Comparison of ENCODE assay signal across 12 cellular contexts in the genomic region with DNA sequence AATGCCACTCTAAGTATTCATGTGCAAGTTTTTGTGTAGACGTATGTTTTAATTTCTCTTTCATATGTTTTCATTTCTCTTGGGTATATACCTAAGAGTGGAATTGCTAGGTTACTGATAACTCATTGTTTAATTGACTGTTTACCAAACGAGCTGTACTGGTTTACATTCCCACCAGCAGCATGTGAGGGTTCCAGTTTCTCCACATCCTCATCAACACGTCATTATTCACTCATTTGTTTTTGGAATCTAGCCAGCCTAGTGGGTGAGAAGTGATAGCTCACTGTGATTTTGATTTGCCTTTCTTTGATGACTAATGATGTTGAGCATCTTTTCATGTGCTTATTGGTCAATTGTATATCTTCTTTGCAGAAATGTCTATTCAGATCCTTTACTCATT. TPM values are rescaled to one million over a fixed set of nuclear protein-coding genes. Genes with fewer than 3 reads are reported as not detected.
A peak's percentile ranks its signal among the peaks of the same experiment; 100 is the strongest.
DNase-seq lines count a peak whose midpoint lies in the region; ATAC-seq and TF ChIP-seq lines count a peak whose summit lies in the region.
"Had no signal": no experiment of that assay in that cellular context is flagged by ENCODE, and none has a peak within 500 bp of the region (broad histone marks: within the 10 kb centered on the region; RNA-seq: fewer than 3 reads in every experiment).

No MANE protein-coding gene starts in this region.

- peak overlapping the region; percentile 85 for H3K4me3 Mint-ChIP-seq in CD4-positive, alpha-beta T cell

- no peak overlapping the region for H3K27ac ChIP-seq in CD4-positive, alpha-beta T cell (ENCODE audit: low read depth, low read length)
- H3K27ac ChIP-seq in lower lobe of right lung (no peak overlapping the region), psoas muscle (no peak overlapping the region)

- H3K9me3 ChIP-seq in CD4-positive, alpha-beta T cell (ENCODE audit: control insufficient read depth, low read length): peaks cover 14% of the 10 kb centered on the region
- peaks cover 12% of the 10 kb centered on the region for H3K9me3 ChIP-seq in lower lobe of right lung
- H3K9me3 ChIP-seq in psoas muscle: peaks cover 6% of the 10 kb centered on the region

- no peaks in the 10 kb centered on the region for H3K27me3 Mint-ChIP-seq in CD4-positive, alpha-beta T cell

- no peaks in the 10 kb centered on the region for H3K27me3 ChIP-seq in CD4-positive, alpha-beta T cell (ENCODE audit: control insufficient read depth, insufficient read depth, low read length)
- H3K27me3 ChIP-seq in lower lobe of right lung (ENCODE audit: low read depth): no peaks in the 10 kb centered on the region
- no peaks in the 10 kb centered on the region for H3K27me3 ChIP-seq in psoas muscle (ENCODE audit: insufficient read depth in 3 of 3, low read length in 2 of 3)

- intact Hi-C loops in CD4-positive, alpha-beta T cell (cut with DNase I, micrococcal nuclease): loop anchor here in 1 of 2 experiments (10.0 kb wide), 1 partner anchor 48 kb away; no protein-coding TSS in a partner anchor
- intact Hi-C loops in lower lobe of right lung (cut with DNase I) (no loop called here), psoas muscle (cut with DNase I) (no loop called here)

- 44 to 59% (median 53%) methylated on average over 3 of the region's 3 CpGs for WGBS in psoas muscle, 3 donors

- peak overlapping the region; percentile 88 for H3K27ac Mint-ChIP-seq in CD4-positive, alpha-beta T cell

- peaks cover 83% of the 10 kb centered on the region for H3K36me3 Mint-ChIP-seq in CD4-positive, alpha-beta T cell (ENCODE audit: low read depth)

- peaks cover 66% of the 10 kb centered on the region for H3K36me3 ChIP-seq in lower lobe of right lung
- peaks cover 0 to 33% of the 10 kb centered on the region in 2 donors for H3K36me3 ChIP-seq in psoas muscle (ENCODE audit: insufficient read depth in 1 of 2, low read depth in 1 of 2)

- no peak for TF ChIP-seq CTCF in CD4-positive, alpha-beta T cell (IDR thresholded peaks at IDR 0.05)
- TF ChIP-seq CTCF in lower lobe of right lung (IDR thresholded peaks at IDR 0.05): no peak
- no peak for TF ChIP-seq CTCF in psoas muscle (IDR thresholded peaks at IDR 0.05)

- H3K4me1 Mint-ChIP-seq in CD4-positive, alpha-beta T cell (ENCODE audit: low read depth): peaks cover 52% of the 10 kb centered on the region

- peaks cover 7% of the 10 kb centered on the region for H3K9me3 Mint-ChIP-seq in CD4-positive, alpha-beta T cell

- POLR2A ChIA-PET in CD4-positive, alpha-beta T cell (lab: Charles Lee): interaction anchor here (0.6 to 2.9 kb wide), 7 partner anchors 10 to 96 kb away, joined by 3 to 12 read pairs (median 6); partner anchors contain the start of gene SSH3

- H3K4me1 ChIP-seq in lower lobe of right lung (peaks cover 25% of the 10 kb centered on the region), psoas muscle (peaks cover 18% of the 10 kb centered on the region)

- ATAC-seq in CD4-positive, alpha-beta T cell (ENCODE audit: poor library complexity): peak; percentile 12
- ATAC-seq in lower lobe of right lung (no peak), GM18909 (IDR thresholded peaks at IDR 0.05; ENCODE audit: poor library complexity, unreplicated experiment) (no peak), psoas muscle (no peak)

- DNase-seq in CD4-positive, alpha-beta T cell: no peak
- peak; percentile 75 for DNase-seq in HT1080 (ENCODE audit: low read depth)
- DNase-seq in amniotic epithelial cell (ENCODE audit: low read depth): peak; percentile 61
- peak; percentile 4 for DNase-seq in lower lobe of right lung
- no peak for DNase-seq in NAMALWA (ENCODE audit: low spot score)
- DNase-seq in psoas muscle: no peak
- DNase-seq in GOT3 (lab: John Stamatoyannopoulos, UW): no peak
- DNase-seq: activated naive CD4-positive, alpha-beta T cell treated with anti-CD3 and anti-CD28 coated beads, Interleukin-2, amount 50 U/mL, for 16 hours; NCI-H510A treated with DMSO at 0.1 percent for 48 hours; T-helper 9 cell had no signal

- CTCF ChIA-PET in CD4-positive, alpha-beta T cell (lab: Charles Lee): interaction anchor here (0.7 to 3.3 kb wide), 5 partner anchors 24 to 108 kb away, joined by 3 to 27 read pairs (median 6); partner anchors contain the start of gene PPP1CA

- no peak overlapping the region for H3K4me3 ChIP-seq in lower lobe of right lung
- H3K4me3 ChIP-seq in psoas muscle: no peak overlapping the region
- H3K4me3 ChIP-seq: lung had no signal

RNA-seq across cellular contexts. Expression of gene ANKRD13D, which starts 4.0 kb away (rescaled TPM):
- total RNA-seq in CD4-positive, alpha-beta T cell: 100 to 1,000 TPM; 160 to 161 TPM
- total RNA-seq in HT1080 (2014; rRNA removed; shearing (Covaris generic)): 26.5 and 27.6 TPM in 2 replicates
- polyA plus RNA-seq in HT1080 (2015; cell fraction: cytosol; rRNA removed): 16.5 and 19.1 TPM in 2 replicates
- polyA plus RNA-seq in HT1080 (2015; cell fraction: nucleus; rRNA removed): 62.5 and 64.1 TPM in 2 replicates
- total RNA-seq in lower lobe of right lung: 66.9 TPM
- 1 to 10 TPM; 4.1 to 8.6 (median 7.8) TPM for total RNA-seq in psoas muscle
- polyA plus RNA-seq in psoas muscle: 1 to 10 TPM; 4.6 to 7.0 (median 5.9) TPM

RNA-seq across cellular contexts. Expression of gene SSH3, which starts 10.2 kb away (rescaled TPM):
- 1 to 10 TPM; 8.5 to 8.8 TPM for total RNA-seq in CD4-positive, alpha-beta T cell
- 2.2 and 2.9 TPM in 2 replicates for total RNA-seq in HT1080 (2014; rRNA removed; shearing (Covaris generic))
- polyA plus RNA-seq in HT1080 (2015; cell fraction: cytosol; rRNA removed): 10.4 and 11.7 TPM in 2 replicates
- 40.8 and 46.7 TPM in 2 replicates for polyA plus RNA-seq in HT1080 (2015; cell fraction: nucleus; rRNA removed)
- total RNA-seq in lower lobe of right lung (37.7 TPM), psoas muscle (10 to 100 TPM in 1 of 4 donors, 1 to 10 TPM in 3; 3.7 to 10.1 (median 6.9) TPM)
- 1 to 10 TPM; 3.0 to 5.0 (median 4.2) TPM for polyA plus RNA-seq in psoas muscle

RNA-seq across cellular contexts. Expression of gene GRK2, which starts 26.8 kb away (rescaled TPM):
- 100 to 1,000 TPM; 309 to 325 TPM for total RNA-seq in CD4-positive, alpha-beta T cell
- 42.6 and 51.5 TPM in 2 replicates for total RNA-seq in HT1080 (2014; rRNA removed; shearing (Covaris generic))
- polyA plus RNA-seq in HT1080 (2015; cell fraction: cytosol; rRNA removed): 47.7 and 55.9 TPM in 2 replicates
- polyA plus RNA-seq in HT1080 (2015; cell fraction: nucleus; rRNA removed): 65.4 and 67.2 TPM in 2 replicates
- total RNA-seq in lower lobe of right lung (101 TPM), psoas muscle (10 to 100 TPM; 41.7 to 46.8 (median 46.1) TPM)
- polyA plus RNA-seq in psoas muscle: 10 to 100 TPM; 37.3 to 56.8 (median 46.2) TPM

Comparison
In these comparisons a context has a peak if more than half of its experiments do, and no peak if none do; other contexts are left out.
1. DNase-seq: peak in HT1080 (single experiment), amniotic epithelial cell (single experiment) and lower lobe of right lung (single experiment); none in CD4-positive, alpha-beta T cell (0 of 10), NAMALWA (single experiment), psoas muscle (0 of 2) and GOT3 (single experiment).